8 cellular contexts compared by ENCODE assay signal in the genomic region with DNA sequence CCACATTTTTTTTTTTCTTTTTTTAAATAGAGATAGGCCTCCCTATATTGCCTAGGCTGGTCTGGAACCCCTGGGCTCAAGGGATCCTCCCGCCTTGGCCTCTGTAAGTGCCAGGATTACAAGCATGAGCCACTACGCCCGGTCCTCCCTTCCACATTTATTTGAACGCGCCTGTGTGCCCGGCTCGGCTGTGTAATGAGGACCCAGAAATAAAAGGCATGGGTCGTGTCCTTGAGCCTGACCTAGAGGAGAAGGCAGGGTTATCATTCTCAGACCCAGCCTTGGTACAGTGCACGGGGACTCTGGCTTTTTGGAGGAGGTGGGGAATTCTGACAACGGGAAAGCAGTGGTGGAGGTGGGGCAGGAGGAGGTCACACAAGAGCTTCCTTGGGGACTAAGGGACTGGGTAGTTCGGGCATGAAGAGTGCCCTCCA. TPM values are rescaled to one million over a fixed set of nuclear protein-coding genes. Genes with fewer than 3 reads are reported as not detected.
A peak's percentile ranks its signal among the peaks of the same experiment; 100 is the strongest.
DNase-seq lines count a peak whose midpoint lies in the region; ATAC-seq lines count a peak whose summit lies in the region.

No MANE protein-coding gene starts in this region.

- peak overlapping the region; percentile 77 for H3K4ac ChIP-seq in mesendoderm (ENCODE audit: low read depth, low read length)

- H3K27me3 ChIP-seq in mesendoderm (ENCODE audit: insufficient read depth, low read length, poor library complexity), result peaks cover 2% of the 10 kb centered on the region

- no peak overlapping the region for H4K5ac ChIP-seq in mesendoderm (ENCODE audit: low read length)

- no peak for ATAC-seq in HG03108 (IDR thresholded peaks at IDR 0.05; ENCODE audit: unreplicated experiment)
- no peak for ATAC-seq in HG02885 (IDR thresholded peaks at IDR 0.05; ENCODE audit: poor library complexity, unreplicated experiment)
- ATAC-seq in GM18861 (IDR thresholded peaks at IDR 0.05; ENCODE audit: unreplicated experiment), result no peak

- H3K4me3 ChIP-seq in GM08714 (ENCODE audit: low read length) (peak overlapping the region; percentile 84), mesendoderm (ENCODE audit: low read length) (peak overlapping the region; percentile 97)

- no peak overlapping the region for H4K8ac ChIP-seq in mesendoderm (ENCODE audit: low read depth, low read length)

- no peak overlapping the region for H2AK5ac ChIP-seq in mesendoderm (ENCODE audit: low read length)

- peak overlapping the region; percentile 98 for H3K18ac ChIP-seq in mesendoderm (ENCODE audit: low read length)

- H3K79me2 ChIP-seq in mesendoderm (ENCODE audit: control insufficient read depth, insufficient read depth, low read length), result peaks cover 42% of the 10 kb centered on the region

- H3K36me3 ChIP-seq in mesendoderm (ENCODE audit: control insufficient read depth, insufficient read depth, low read length), result no peaks in the 10 kb centered on the region

- H3K4me2 ChIP-seq in mesendoderm (ENCODE audit: low read length), result peak overlapping the region; percentile 88

- H3K56ac ChIP-seq in mesendoderm (ENCODE audit: low read length), result peak overlapping the region; percentile 87

- no peak overlapping the region for H2BK5ac ChIP-seq in mesendoderm (ENCODE audit: low read length)

- no peak overlapping the region for H2BK15ac ChIP-seq in mesendoderm (replicated peaks; ENCODE audit: low read depth)

- H3K4me1 ChIP-seq in mesendoderm (ENCODE audit: control insufficient read depth, low read depth, low read length), result no peaks in the 10 kb centered on the region

- no peaks in the 10 kb centered on the region for H3K79me1 ChIP-seq in mesendoderm (ENCODE audit: low read length)

- DNase-seq in M059J (ENCODE audit: low read depth) (peak; percentile 26), astrocyte of the hippocampus (ENCODE audit: low read depth, low spot score) (peak; percentile 21), mesendoderm (peak; percentile 55), OCI-M2 (lab: John Stamatoyannopoulos, UW; ENCODE audit: unreplicated experiment) (no peak)

- H3K9ac ChIP-seq in mesendoderm (ENCODE audit: low read length), result peak overlapping the region; percentile 82

- no peak overlapping the region for H3K27ac ChIP-seq in mesendoderm (ENCODE audit: low read depth, low read length)

- no peak overlapping the region for H2BK120ac ChIP-seq in mesendoderm (ENCODE audit: low read depth, low read length)

- WGBS in mesendoderm (ENCODE audit: extremely low coverage, insufficient coverage, low lambda C conversion rate), result no CpG with 5 or more reads among the region's 11 CpGs

- H3K23ac ChIP-seq in mesendoderm (ENCODE audit: low read length), result no peak overlapping the region

RNA-seq across cellular contexts. Expression of gene CENPF, which starts 0.8 kb away (rescaled TPM):
- total RNA-seq in M059J (2014; rRNA removed; shearing (Covaris generic)), result 45.5 and 83.9 TPM in 2 replicates
- 51.8 TPM for polyA plus RNA-seq in mesendoderm (2013, experiment 1 of 2)
- 53.5 TPM for polyA plus RNA-seq in mesendoderm (2013, experiment 2 of 2)

RNA-seq across cellular contexts. Expression of gene PTPN14, which starts 52.4 kb away (rescaled TPM):
- 13.8 and 27.4 TPM in 2 replicates for total RNA-seq in M059J (2014; rRNA removed; shearing (Covaris generic))
- 39.3 TPM for polyA plus RNA-seq in mesendoderm (2013, experiment 1 of 2)
- 38.7 TPM for polyA plus RNA-seq in mesendoderm (2013, experiment 2 of 2)
